ENCODE assay signal across 2 cellular contexts in genomic region chr9:20349568-20349967, GRCh38.
TF ChIP-seq lines count a peak whose summit lies in the region.

No MANE protein-coding gene starts in this region.

TF ChIP-seq in SK-N-SH, 30 proteins besides CTCF, POLR2A, EP300 and RAD21 (continued from another document):
- TF ChIP-seq REST (IDR thresholded peaks at IDR 0.05; ENCODE audit: low read depth, low read length) (no peak), MXI1 (IDR thresholded peaks at IDR 0.05; ENCODE audit: low read depth, low read length) (peak; percentile 40; the same call in 1 of the 2 replicates), GATA2 (CRISPR knock-in tag; IDR thresholded peaks at IDR 0.05) (peak; percentile 75)

TF ChIP-seq in SK-N-SH treated with all-trans-retinoic acid at 6 μM for 48 hours, 23 proteins besides CTCF, POLR2A, EP300 and RAD21 (continued from another document):
- TF ChIP-seq, protein P1, sequence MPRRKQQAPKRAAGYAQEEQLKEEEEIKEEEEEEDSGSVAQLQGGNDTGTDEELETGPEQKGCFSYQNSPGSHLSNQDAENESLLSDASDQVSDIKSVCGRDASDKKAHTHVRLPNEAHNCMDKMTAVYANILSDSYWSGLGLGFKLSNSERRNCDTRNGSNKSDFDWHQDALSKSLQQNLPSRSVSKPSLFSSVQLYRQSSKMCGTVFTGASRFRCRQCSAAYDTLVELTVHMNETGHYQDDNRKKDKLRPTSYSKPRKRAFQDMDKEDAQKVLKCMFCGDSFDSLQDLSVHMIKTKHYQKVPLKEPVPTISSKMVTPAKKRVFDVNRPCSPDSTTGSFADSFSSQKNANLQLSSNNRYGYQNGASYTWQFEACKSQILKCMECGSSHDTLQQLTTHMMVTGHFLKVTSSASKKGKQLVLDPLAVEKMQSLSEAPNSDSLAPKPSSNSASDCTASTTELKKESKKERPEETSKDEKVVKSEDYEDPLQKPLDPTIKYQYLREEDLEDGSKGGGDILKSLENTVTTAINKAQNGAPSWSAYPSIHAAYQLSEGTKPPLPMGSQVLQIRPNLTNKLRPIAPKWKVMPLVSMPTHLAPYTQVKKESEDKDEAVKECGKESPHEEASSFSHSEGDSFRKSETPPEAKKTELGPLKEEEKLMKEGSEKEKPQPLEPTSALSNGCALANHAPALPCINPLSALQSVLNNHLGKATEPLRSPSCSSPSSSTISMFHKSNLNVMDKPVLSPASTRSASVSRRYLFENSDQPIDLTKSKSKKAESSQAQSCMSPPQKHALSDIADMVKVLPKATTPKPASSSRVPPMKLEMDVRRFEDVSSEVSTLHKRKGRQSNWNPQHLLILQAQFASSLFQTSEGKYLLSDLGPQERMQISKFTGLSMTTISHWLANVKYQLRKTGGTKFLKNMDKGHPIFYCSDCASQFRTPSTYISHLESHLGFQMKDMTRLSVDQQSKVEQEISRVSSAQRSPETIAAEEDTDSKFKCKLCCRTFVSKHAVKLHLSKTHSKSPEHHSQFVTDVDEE (CRISPR knock-in tag; IDR thresholded peaks at IDR 0.05): no peak
- TF ChIP-seq TCF4 (CRISPR knock-in tag; IDR thresholded peaks at IDR 0.05; ENCODE audit: borderline replicate concordance): no peak
- no peak for TF ChIP-seq PPARA (CRISPR knock-in tag; IDR thresholded peaks at IDR 0.05; ENCODE audit: borderline replicate concordance)
